Comparison of ENCODE assay signal across 10 cellular contexts in the genomic region with DNA sequence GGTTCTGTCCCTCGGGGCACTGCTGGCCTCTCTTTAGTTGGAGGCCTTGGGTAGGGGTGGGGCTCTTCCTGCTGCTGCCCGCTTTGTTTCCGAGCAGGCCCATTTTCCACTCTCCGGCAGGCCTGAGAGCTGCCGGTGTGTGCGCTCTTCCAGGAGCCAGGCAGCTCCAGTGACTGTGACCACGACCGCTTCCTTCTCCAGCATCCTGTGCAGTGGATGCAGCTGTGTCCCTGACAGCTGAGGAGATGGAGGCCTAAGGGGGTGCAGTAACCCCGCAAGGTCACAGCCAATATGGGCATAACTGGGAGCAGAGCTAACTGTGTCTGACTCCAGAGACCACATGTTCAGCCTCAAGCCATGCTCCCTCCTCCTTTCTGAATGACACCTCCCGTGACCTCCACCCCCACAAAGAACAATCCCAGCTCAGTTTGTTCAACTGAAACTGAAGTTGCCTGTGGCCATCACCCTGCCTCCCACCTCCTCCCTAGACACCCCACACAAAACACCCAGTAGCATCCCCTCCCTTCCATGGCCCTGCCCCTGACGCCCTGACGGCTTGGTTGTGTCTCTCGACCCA. TPM values are rescaled to one million over a fixed set of nuclear protein-coding genes. Genes with fewer than 3 reads are reported as not detected.
DNase-seq lines count a peak whose midpoint lies in the region; ATAC-seq and TF ChIP-seq lines count a peak whose summit lies in the region.
"Had no signal": no experiment of that assay in that cellular context is flagged by ENCODE, and none has a peak within 500 bp of the region (broad histone marks: within the 10 kb centered on the region; RNA-seq: fewer than 3 reads in every experiment).

No MANE protein-coding gene starts in this region.

- peaks cover 1% of the 10 kb centered on the region for H3K36me3 Mint-ChIP-seq in T-helper 17 cell (ENCODE audit: low read depth)
- no peaks in the 10 kb centered on the region for H3K36me3 Mint-ChIP-seq in glutamatergic neuron (ENCODE audit: unreplicated experiment)
- H3K36me3 Mint-ChIP-seq in activated T-cell treated with anti-CD3 and anti-CD28 coated beads, Interleukin-2, amount 50 U/mL, for 4 hours (ENCODE audit: insufficient read depth), result peaks cover 25% of the 10 kb centered on the region

- peaks cover 4 to 56% of the 10 kb centered on the region in 2 donors for H3K36me3 ChIP-seq in psoas muscle (ENCODE audit: insufficient read depth in 1 of 2, low read depth in 1 of 2)

- H3K9me3 Mint-ChIP-seq in glutamatergic neuron (ENCODE audit: unreplicated experiment), result peaks cover 4% of the 10 kb centered on the region
- no peaks in the 10 kb centered on the region for H3K9me3 Mint-ChIP-seq in activated T-cell treated with anti-CD3 and anti-CD28 coated beads, Interleukin-2, amount 50 U/mL, for 4 hours
- H3K9me3 Mint-ChIP-seq: effector memory CD8-positive, alpha-beta T cell had no signal

- in situ Hi-C loops in Caki2 (cut with HindIII; ENCODE audit: low pct_unique_long_range_greater_than_20kb, low sequenced_read_pairs), result no loop called here

- peak; percentile 34 for DNase-seq in Caki2 (ENCODE audit: low read depth)
- DNase-seq in T-helper 17 cell, result no peak
- DNase-seq in glutamatergic neuron, result no peak
- no peak for DNase-seq in psoas muscle
- no peak for DNase-seq in mesenteric fat pad (ENCODE audit: low spot score)
- no peak for DNase-seq in activated T-cell treated with anti-CD3 and anti-CD28 coated beads, Interleukin-2, amount 50 U/mL, for 4 hours
- DNase-seq: effector memory CD8-positive, alpha-beta T cell; midbrain had no signal

- H3K27ac ChIP-seq in psoas muscle, result peak overlapping the region; percentile 52

- 64 to 72% (median 67%) methylated on average over 13 of the region's 13 CpGs for WGBS in psoas muscle, 3 donors

- no peaks in the 10 kb centered on the region for H3K27me3 ChIP-seq in psoas muscle (ENCODE audit: insufficient read depth in 3 of 3, low read length in 2 of 3)

- H3K4me3 ChIP-seq in psoas muscle, result no peak overlapping the region

- peaks cover 4% of the 10 kb centered on the region for H3K4me1 ChIP-seq in psoas muscle

- no peaks in the 10 kb centered on the region for H3K27me3 Mint-ChIP-seq in T-helper 17 cell
- peaks cover 3% of the 10 kb centered on the region for H3K27me3 Mint-ChIP-seq in glutamatergic neuron (ENCODE audit: unreplicated experiment)
- no peaks in the 10 kb centered on the region for H3K27me3 Mint-ChIP-seq in activated T-cell treated with anti-CD3 and anti-CD28 coated beads, Interleukin-2, amount 50 U/mL, for 4 hours (ENCODE audit: low read depth)
- H3K27me3 Mint-ChIP-seq: effector memory CD8-positive, alpha-beta T cell had no signal

- H3K9me3 ChIP-seq in T-helper 17 cell (ENCODE audit: control insufficient read depth, low read length, poor library complexity, severe bottlenecking) (no peaks in the 10 kb centered on the region), psoas muscle (no peaks in the 10 kb centered on the region)

- H3K4me1 Mint-ChIP-seq in T-helper 17 cell (peaks cover 14% of the 10 kb centered on the region), glutamatergic neuron (ENCODE audit: low read depth, unreplicated experiment) (peaks cover 16% of the 10 kb centered on the region)
- H3K4me1 Mint-ChIP-seq in activated T-cell treated with anti-CD3 and anti-CD28 coated beads, Interleukin-2, amount 50 U/mL, for 4 hours (ENCODE audit: low read depth), result no peaks in the 10 kb centered on the region

- ATAC-seq in T-helper 17 cell, result no peak
- ATAC-seq in psoas muscle, result peak in 1 of 4 donors; percentile 9
- no peak for ATAC-seq in HG03571 (IDR thresholded peaks at IDR 0.05; ENCODE audit: unreplicated experiment)
- no peak for ATAC-seq in SK-N-SH treated with all-trans-retinoic acid at 6 μM for 48 hours
- ATAC-seq in activated T-cell treated with anti-CD3 and anti-CD28 coated beads, Interleukin-2, amount 50 U/mL, for 4 hours, result no peak
- ATAC-seq: effector memory CD8-positive, alpha-beta T cell had no signal

- H3K4me3 Mint-ChIP-seq in T-helper 17 cell, result no peak overlapping the region
- no peak overlapping the region for H3K4me3 Mint-ChIP-seq in glutamatergic neuron (ENCODE audit: unreplicated experiment)
- H3K4me3 Mint-ChIP-seq in activated T-cell treated with anti-CD3 and anti-CD28 coated beads, Interleukin-2, amount 50 U/mL, for 4 hours, result no peak overlapping the region
- H3K4me3 Mint-ChIP-seq: effector memory CD8-positive, alpha-beta T cell had no signal

- TF ChIP-seq CTCF in glutamatergic neuron (IDR thresholded peaks at IDR 0.05; ENCODE audit: partially characterized antibody, unreplicated experiment) (no peak), psoas muscle (IDR thresholded peaks at IDR 0.05) (no peak)

- H3K27ac Mint-ChIP-seq in T-helper 17 cell, result peak overlapping the region; percentile 32
- peak overlapping the region; percentile 68 for H3K27ac Mint-ChIP-seq in glutamatergic neuron (ENCODE audit: unreplicated experiment)

- intact Hi-C loops in psoas muscle (cut with DNase I), result loop anchor here (5.0 to 10.0 kb wide), 2 partner anchors 275 to 553 kb away; no protein-coding TSS in a partner anchor

TF ChIP-seq in SK-N-SH treated with all-trans-retinoic acid at 6 μM for 48 hours, 23 proteins besides CTCF, POLR2A, EP300 and RAD21:
- TF ChIP-seq CSDC2 (CRISPR knock-in tag; IDR thresholded peaks at IDR 0.05) (no peak), OSR1 (CRISPR knock-in tag; IDR thresholded peaks at IDR 0.05) (no peak), ZFP3 (CRISPR knock-in tag; IDR thresholded peaks at IDR 0.05) (no peak), ZC3H10 (CRISPR knock-in tag; IDR thresholded peaks at IDR 0.05) (no peak), TOX (CRISPR knock-in tag; IDR thresholded peaks at IDR 0.05; ENCODE audit: borderline replicate concordance) (no peak)
- TF ChIP-seq, protein P1, sequence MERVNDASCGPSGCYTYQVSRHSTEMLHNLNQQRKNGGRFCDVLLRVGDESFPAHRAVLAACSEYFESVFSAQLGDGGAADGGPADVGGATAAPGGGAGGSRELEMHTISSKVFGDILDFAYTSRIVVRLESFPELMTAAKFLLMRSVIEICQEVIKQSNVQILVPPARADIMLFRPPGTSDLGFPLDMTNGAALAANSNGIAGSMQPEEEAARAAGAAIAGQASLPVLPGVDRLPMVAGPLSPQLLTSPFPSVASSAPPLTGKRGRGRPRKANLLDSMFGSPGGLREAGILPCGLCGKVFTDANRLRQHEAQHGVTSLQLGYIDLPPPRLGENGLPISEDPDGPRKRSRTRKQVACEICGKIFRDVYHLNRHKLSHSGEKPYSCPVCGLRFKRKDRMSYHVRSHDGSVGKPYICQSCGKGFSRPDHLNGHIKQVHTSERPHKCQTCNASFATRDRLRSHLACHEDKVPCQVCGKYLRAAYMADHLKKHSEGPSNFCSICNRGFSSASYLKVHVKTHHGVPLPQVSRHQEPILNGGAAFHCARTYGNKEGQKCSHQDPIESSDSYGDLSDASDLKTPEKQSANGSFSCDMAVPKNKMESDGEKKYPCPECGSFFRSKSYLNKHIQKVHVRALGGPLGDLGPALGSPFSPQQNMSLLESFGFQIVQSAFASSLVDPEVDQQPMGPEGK (CRISPR knock-in tag; IDR thresholded peaks at IDR 0.05; ENCODE audit: borderline replicate concordance), result no peak

RNA-seq across cellular contexts. Expression of a gene that starts 28.0 kb away (rescaled TPM):
- 2.8 and 4.2 TPM in 2 replicates for total RNA-seq in Caki2 (2014; rRNA removed; shearing (Covaris generic); ENCODE audit: low replicate concordance)
- total RNA-seq in T-helper 17 cell (10 to 100 TPM; 23.5 to 24.9 TPM), glutamatergic neuron (ENCODE audit: unreplicated experiment) (9.7 TPM), psoas muscle (10 to 100 TPM in 2 of 4 donors, 1 to 10 TPM in 2; 6.7 to 16.3 (median 10.3) TPM), mesenteric fat pad (4.9 TPM)
- polyA plus RNA-seq in psoas muscle, result 10 to 100 TPM in 1 of 3 donors, 1 to 10 TPM in 2; 7.8 to 15.0 (median 8.1) TPM
- total RNA-seq in activated T-cell treated with anti-CD3 and anti-CD28 coated beads, Interleukin-2, amount 50 U/mL, for 4 hours, result 10 to 100 TPM; 13.3 to 15.0 (median 13.3) TPM

RNA-seq across cellular contexts. Expression of a gene that starts 48.9 kb away (rescaled TPM):
- total RNA-seq in Caki2 (2014; rRNA removed; shearing (Covaris generic); ENCODE audit: low replicate concordance), result 86.0 and 160 TPM in 2 replicates
- total RNA-seq in T-helper 17 cell (100 to 1,000 TPM; 104 to 111 TPM), glutamatergic neuron (ENCODE audit: unreplicated experiment) (64.2 TPM), psoas muscle (100 to 1,000 TPM in 1 of 4 donors, 10 to 100 TPM in 3; 67.0 to 104 (median 82.4) TPM), mesenteric fat pad (59.9 TPM)
- polyA plus RNA-seq in psoas muscle, result 10 to 100 TPM; 30.8 to 83.6 (median 79.7) TPM
- total RNA-seq in activated T-cell treated with anti-CD3 and anti-CD28 coated beads, Interleukin-2, amount 50 U/mL, for 4 hours, result 10 to 100 TPM; 71.1 to 81.9 (median 77.5) TPM
